10 cellular contexts compared by ENCODE assay signal in the genomic region with DNA sequence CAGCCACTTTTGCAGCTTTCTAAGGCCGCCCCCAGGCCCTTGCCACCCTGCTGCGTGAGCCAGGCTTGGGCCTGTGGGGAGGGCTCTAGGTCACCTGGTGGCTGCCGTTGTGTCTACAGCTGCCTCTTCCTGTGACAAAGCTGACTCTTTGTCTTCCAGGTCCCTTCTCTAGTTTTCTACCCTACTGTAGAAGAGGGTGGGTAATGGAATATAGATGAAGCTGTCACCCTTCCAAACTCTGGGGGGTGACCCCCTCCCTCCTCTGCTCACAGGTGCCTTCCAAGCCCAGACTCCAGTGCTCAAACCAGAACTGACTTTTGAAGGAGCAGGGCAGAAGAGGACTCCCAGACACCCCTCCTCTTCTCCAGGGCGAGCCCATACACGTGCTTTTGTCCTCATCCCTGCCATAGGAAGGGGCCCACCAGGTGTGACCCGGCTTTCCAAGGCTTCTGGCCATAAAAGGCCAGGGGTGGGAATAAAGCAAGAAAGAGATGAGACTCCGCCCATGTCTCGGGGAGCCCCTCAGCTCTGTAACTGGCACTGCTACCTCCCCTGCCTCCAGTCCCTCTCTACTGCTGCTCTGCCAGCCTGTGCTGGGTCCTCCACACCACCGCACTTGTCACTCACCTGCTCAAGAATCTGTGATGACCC. TPM values are rescaled to one million over a fixed set of nuclear protein-coding genes. Genes with fewer than 3 reads are reported as not detected.
DNase-seq lines count a peak whose midpoint lies in the region; ATAC-seq lines count a peak whose summit lies in the region.
"Had no signal": no experiment of that assay in that cellular context is flagged by ENCODE, and none has a peak within 500 bp of the region (broad histone marks: within the 10 kb centered on the region; RNA-seq: fewer than 3 reads in every experiment).

No MANE protein-coding gene starts in this region.

- H3K9me3 ChIP-seq in HUES48 (ENCODE audit: control insufficient read depth, insufficient read depth, low read length): no peaks in the 10 kb centered on the region

- no peak overlapping the region for H3K4me3 Mint-ChIP-seq in activated CD8-positive, alpha-beta T cell treated with anti-CD3 and anti-CD28 coated beads, Interleukin-2, amount 10 ng/mL, durations not matched to agents 7 days and 5 days
- peak overlapping the region in 2 of 8 donors; percentile 18 to 47 for H3K4me3 Mint-ChIP-seq in naive B cell

- peak overlapping the region; percentile 22 for H3K27ac Mint-ChIP-seq in activated CD8-positive, alpha-beta T cell treated with anti-CD3 and anti-CD28 coated beads, Interleukin-2, amount 10 ng/mL, durations not matched to agents 7 days and 5 days
- peak overlapping the region in 4 of 6 donors; percentile 6 to 82 (median 34) for H3K27ac Mint-ChIP-seq in naive B cell

- H3K27ac ChIP-seq in HUES48 (ENCODE audit: low read depth, low read length): peak overlapping the region; percentile 34
- H3K27ac ChIP-seq: parathyroid adenoma had no signal

- no peak overlapping the region for H3K4me3 ChIP-seq in HUES48 (ENCODE audit: low read depth, low read length)

- peaks cover 4% of the 10 kb centered on the region for H3K27me3 Mint-ChIP-seq in activated CD8-positive, alpha-beta T cell treated with anti-CD3 and anti-CD28 coated beads, Interleukin-2, amount 10 ng/mL, durations not matched to agents 7 days and 5 days (ENCODE audit: low read depth)
- H3K27me3 Mint-ChIP-seq in naive B cell: peaks cover 2 to 11% (median 4%) of the 10 kb centered on the region in 3 donors

- POLR2A ChIA-PET in activated CD8-positive, alpha-beta T cell treated with anti-CD3 and anti-CD28 coated beads, Interleukin-2, amount 10 ng/mL, durations not matched to agents 7 days and 5 days (lab: Charles Lee): no interaction called here

- no peaks in the 10 kb centered on the region for H3K27me3 ChIP-seq in HUES48 (ENCODE audit: control insufficient read depth, insufficient read depth, low read length)

- CTCF ChIA-PET in activated CD8-positive, alpha-beta T cell treated with anti-CD3 and anti-CD28 coated beads, Interleukin-2, amount 10 ng/mL, durations not matched to agents 7 days and 5 days (lab: Charles Lee): interaction anchor here (0.8 to 1.1 kb wide), 5 partner anchors 19 to 109 kb away, joined by 3 to 5 read pairs (median 3); no protein-coding TSS in a partner anchor

- H3K36me3 ChIP-seq in HUES48 (ENCODE audit: control insufficient read depth, insufficient read depth, low read length): peaks cover 12% of the 10 kb centered on the region

- no peak overlapping the region for H3K9ac ChIP-seq in HUES48 (ENCODE audit: low read depth, low read length)
- H3K9ac ChIP-seq: parathyroid adenoma had no signal

- H3K4me1 ChIP-seq in HUES48 (ENCODE audit: control insufficient read depth, insufficient read depth, low read length): peaks cover 3% of the 10 kb centered on the region; the same call in 1 of the 2 replicates
- H3K4me1 ChIP-seq: parathyroid adenoma had no signal

- ATAC-seq in activated CD8-positive, alpha-beta T cell treated with anti-CD3 and anti-CD28 coated beads, Interleukin-2, amount 10 ng/mL, durations not matched to agents 7 days and 5 days: peak; percentile 65
- ATAC-seq in naive B cell (ENCODE audit: low read depth in 2 of 2): no peak
- no peak for ATAC-seq in GM18520 (IDR thresholded peaks at IDR 0.05; ENCODE audit: unreplicated experiment)

- peaks cover 18% of the 10 kb centered on the region for H3K36me3 Mint-ChIP-seq in activated CD8-positive, alpha-beta T cell treated with anti-CD3 and anti-CD28 coated beads, Interleukin-2, amount 10 ng/mL, durations not matched to agents 7 days and 5 days (ENCODE audit: low read depth)
- H3K36me3 Mint-ChIP-seq in naive B cell: peaks cover 0 to 13% of the 10 kb centered on the region in 2 donors

- peaks cover 7% of the 10 kb centered on the region for H3K4me1 Mint-ChIP-seq in activated CD8-positive, alpha-beta T cell treated with anti-CD3 and anti-CD28 coated beads, Interleukin-2, amount 10 ng/mL, durations not matched to agents 7 days and 5 days (ENCODE audit: low read depth)
- H3K4me1 Mint-ChIP-seq in naive B cell: peaks cover 3 to 14% (median 13%) of the 10 kb centered on the region in 3 donors

- H3K9me3 Mint-ChIP-seq in activated CD8-positive, alpha-beta T cell treated with anti-CD3 and anti-CD28 coated beads, Interleukin-2, amount 10 ng/mL, durations not matched to agents 7 days and 5 days (ENCODE audit: insufficient read depth): no peaks in the 10 kb centered on the region
- peaks cover 0 to 5% (median 4%) of the 10 kb centered on the region in 7 donors for H3K9me3 Mint-ChIP-seq in naive B cell

- DNase-seq in NCI-H2029 (lab: John Stamatoyannopoulos, UW) (peak; percentile 23), NCI-H2029 treated with DMSO at 0.1 percent for 48 hours (lab: John Stamatoyannopoulos, UW) (no peak), naive B cell (no peak), retina (no peak), HPDE6-E6E7 (ENCODE audit: extremely low spot score) (no peak)
- no peak for DNase-seq in activated CD8-positive, alpha-beta T cell treated with anti-CD3 and anti-CD28 coated beads, Interleukin-2, amount 10 ng/mL, durations not matched to agents 7 days and 5 days
- DNase-seq: kidney glomerular epithelial cell had no signal

RNA-seq across cellular contexts. Expression of a gene that starts 17.9 kb away (rescaled TPM):
- not detected for total RNA-seq in activated CD8-positive, alpha-beta T cell treated with anti-CD3 and anti-CD28 coated beads, Interleukin-2, amount 10 ng/mL, durations not matched to agents 7 days and 5 days
- not detected for polyA plus RNA-seq in naive B cell (ENCODE audit: low read depth in 6 of 6)
